In genomic region chr5:67119010-67119409, GRCh38 we compare ENCODE assay signal across 31 cellular contexts.
"Had no signal": no experiment of that assay in that cellular context is flagged by ENCODE, and none has a peak within 500 bp of the region (broad histone marks: within the 10 kb centered on the region; RNA-seq: fewer than 3 reads in every experiment).

No MANE protein-coding gene starts in this region.

- H3K36me3 ChIP-seq: breast epithelium had no signal

- H3K27me3 Mint-ChIP-seq: activated CD4-positive, alpha-beta memory T cell treated with anti-CD3 and anti-CD28 coated beads for 36 hours; activated CD8-positive, alpha-beta memory T cell treated with anti-CD3 and anti-CD28 coated beads, Interleukin-2, amount 10 ng/mL, durations not matched to agents 7 days and 5 days; activated naive CD4-positive, alpha-beta T cell treated with anti-CD3 and anti-CD28 coated beads, Interleukin-2, amount 50 U/mL, for 24 hours; activated naive CD8-positive, alpha-beta T cell treated with anti-CD3 and anti-CD28 coated beads for 36 hours; activated naive CD8-positive, alpha-beta T cell treated with anti-CD3 and anti-CD28 coated beads, Interleukin-2, amount 50 U/mL, for 24 hours; brain; dendritic cell treated with granulocyte-macrophage colony-stimulating factor and Interleukin-4, amounts not matched to agents 40 ng/mL and 50 ng/mL, for 4 days had no signal

- H3K9me3 ChIP-seq: ascending aorta, breast epithelium had no signal

- H3K4me3 ChIP-seq: ascending aorta, breast epithelium, cardiac muscle cell, coronary artery, dorsolateral prefrontal cortex had no signal

- H3K27me3 ChIP-seq: ascending aorta, breast epithelium, cardiac muscle cell, dorsolateral prefrontal cortex had no signal

- DNase-seq: activated CD4-positive, alpha-beta memory T cell treated with anti-CD3 and anti-CD28 coated beads for 36 hours; activated CD4-positive, alpha-beta T cell treated with anti-CD3 and anti-CD28 coated beads for 1 hour; activated CD4-positive, alpha-beta T cell treated with anti-CD3 and anti-CD28 coated beads for 4 hours; activated CD8-positive, alpha-beta memory T cell treated with anti-CD3 and anti-CD28 coated beads, Interleukin-2, amount 10 ng/mL, durations not matched to agents 7 days and 5 days; activated CD8-positive, alpha-beta memory T cell treated with anti-CD3 and anti-CD28 coated beads, Interleukin-2, amount 50 U/mL, for 4 hours; activated CD8-positive, alpha-beta T cell treated with anti-CD3 and anti-CD28 coated beads, Interleukin-2, amount 10 ng/mL, durations not matched to agents 7 days and 5 days; activated effector memory CD4-positive, alpha-beta T cell treated with anti-CD3 and anti-CD28 coated beads, Interleukin-2, amount 50 U/mL, for 16 hours; activated naive CD4-positive, alpha-beta T cell treated with anti-CD3 and anti-CD28 coated beads for 36 hours; activated naive CD8-positive, alpha-beta T cell treated with anti-CD3 and anti-CD28 coated beads for 36 hours; activated naive CD8-positive, alpha-beta T cell treated with anti-CD3 and anti-CD28 coated beads, Interleukin-2, amount 50 U/mL, for 24 hours; activated T-cell treated with anti-CD3 and anti-CD28 coated beads, Interleukin-2, amount 50 U/mL, for 1 hour; activated T-cell treated with anti-CD3 and anti-CD28 coated beads, Interleukin-2, amount 50 U/mL, for 48 hours; central memory CD4-positive, alpha-beta T cell; cerebellar nuclear complex; dorsolateral prefrontal cortex; effector memory CD4-positive, alpha-beta T cell; foreskin fibroblast; head of caudate nucleus; T-helper 1 cell; T-helper 2 cell had no signal

- H3K27ac ChIP-seq: ascending aorta, breast epithelium, cardiac muscle cell, coronary artery, dorsolateral prefrontal cortex, VCaP had no signal

- H3K4me3 Mint-ChIP-seq: activated CD4-positive, alpha-beta memory T cell treated with anti-CD3 and anti-CD28 coated beads for 36 hours; activated CD8-positive, alpha-beta memory T cell treated with anti-CD3 and anti-CD28 coated beads, Interleukin-2, amount 10 ng/mL, durations not matched to agents 7 days and 5 days; activated CD8-positive, alpha-beta T cell treated with anti-CD3 and anti-CD28 coated beads, Interleukin-2, amount 10 ng/mL, durations not matched to agents 7 days and 5 days; activated naive CD4-positive, alpha-beta T cell treated with anti-CD3 and anti-CD28 coated beads for 36 hours; activated naive CD4-positive, alpha-beta T cell treated with anti-CD3 and anti-CD28 coated beads, Interleukin-2, amount 50 U/mL, for 24 hours; activated naive CD8-positive, alpha-beta T cell treated with anti-CD3 and anti-CD28 coated beads for 36 hours; activated naive CD8-positive, alpha-beta T cell treated with anti-CD3 and anti-CD28 coated beads, Interleukin-2, amount 50 U/mL, for 24 hours; activated T-helper 1 cell treated with anti-CD3 and anti-CD28 coated beads, Interleukin-12 subunit alpha, Interleukin-12 subunit beta, Interleukin-2, Interleukin-4 antibody, amounts not matched to agents 30 ng/mL and 10 ng/mL and 1 ng/mL, durations not matched to agents 14 hours and 24 hours and 36 hours; brain; dendritic cell treated with granulocyte-macrophage colony-stimulating factor and Interleukin-4, amounts not matched to agents 40 ng/mL and 50 ng/mL, for 4 days; WTC11 had no signal

- H3K4me1 ChIP-seq: ascending aorta, breast epithelium had no signal

- ATAC-seq: activated CD8-positive, alpha-beta memory T cell treated with anti-CD3 and anti-CD28 coated beads, Interleukin-2, amount 10 ng/mL, durations not matched to agents 7 days and 5 days; activated CD8-positive, alpha-beta T cell treated with anti-CD3 and anti-CD28 coated beads, Interleukin-2, amount 10 ng/mL, durations not matched to agents 7 days and 5 days; activated naive CD8-positive, alpha-beta T cell treated with anti-CD3 and anti-CD28 coated beads, Interleukin-2, amount 50 U/mL, for 24 hours; WTC11 had no signal

- H3K4me1 Mint-ChIP-seq: activated CD8-positive, alpha-beta memory T cell treated with anti-CD3 and anti-CD28 coated beads, Interleukin-2, amount 10 ng/mL, durations not matched to agents 7 days and 5 days; activated naive CD4-positive, alpha-beta T cell treated with anti-CD3 and anti-CD28 coated beads, Interleukin-2, amount 50 U/mL, for 24 hours; activated naive CD8-positive, alpha-beta T cell treated with anti-CD3 and anti-CD28 coated beads, Interleukin-2, amount 50 U/mL, for 24 hours had no signal

- H3K27ac Mint-ChIP-seq: activated CD4-positive, alpha-beta memory T cell treated with anti-CD3 and anti-CD28 coated beads for 36 hours; activated CD8-positive, alpha-beta memory T cell treated with anti-CD3 and anti-CD28 coated beads, Interleukin-2, amount 10 ng/mL, durations not matched to agents 7 days and 5 days; activated CD8-positive, alpha-beta T cell treated with anti-CD3 and anti-CD28 coated beads, Interleukin-2, amount 10 ng/mL, durations not matched to agents 7 days and 5 days; activated naive CD4-positive, alpha-beta T cell treated with anti-CD3 and anti-CD28 coated beads for 36 hours; activated naive CD4-positive, alpha-beta T cell treated with anti-CD3 and anti-CD28 coated beads, Interleukin-2, amount 50 U/mL, for 24 hours; activated naive CD8-positive, alpha-beta T cell treated with anti-CD3 and anti-CD28 coated beads for 36 hours; activated naive CD8-positive, alpha-beta T cell treated with anti-CD3 and anti-CD28 coated beads, Interleukin-2, amount 50 U/mL, for 24 hours; activated T-helper 1 cell treated with anti-CD3 and anti-CD28 coated beads, Interleukin-12 subunit alpha, Interleukin-12 subunit beta, Interleukin-2, Interleukin-4 antibody, amounts not matched to agents 30 ng/mL and 10 ng/mL and 1 ng/mL, durations not matched to agents 14 hours and 24 hours and 36 hours; activated T-helper 2 cell treated with anti-CD3 and anti-CD28 coated beads, Interferon-gamma antibody, Interleukin-2, Interleukin-4, amounts not matched to agents 10 μg/mL and 5 μg/mL and 100 μg/mL, durations not matched to agents 14 hours and 24 hours and 36 hours; brain; dendritic cell treated with granulocyte-macrophage colony-stimulating factor and Interleukin-4, amounts not matched to agents 40 ng/mL and 50 ng/mL, for 4 days; WTC11 had no signal

- H3K9me3 Mint-ChIP-seq: activated CD4-positive, alpha-beta memory T cell treated with anti-CD3 and anti-CD28 coated beads for 36 hours; activated naive CD4-positive, alpha-beta T cell treated with anti-CD3 and anti-CD28 coated beads for 36 hours; activated naive CD4-positive, alpha-beta T cell treated with anti-CD3 and anti-CD28 coated beads, Interleukin-2, amount 50 U/mL, for 24 hours; activated naive CD8-positive, alpha-beta T cell treated with anti-CD3 and anti-CD28 coated beads for 36 hours; activated naive CD8-positive, alpha-beta T cell treated with anti-CD3 and anti-CD28 coated beads, Interleukin-2, amount 50 U/mL, for 24 hours; activated T-helper 1 cell treated with anti-CD3 and anti-CD28 coated beads, Interleukin-12 subunit alpha, Interleukin-12 subunit beta, Interleukin-2, Interleukin-4 antibody, amounts not matched to agents 30 ng/mL and 10 ng/mL and 1 ng/mL, durations not matched to agents 14 hours and 24 hours and 36 hours; activated T-helper 2 cell treated with anti-CD3 and anti-CD28 coated beads, Interferon-gamma antibody, Interleukin-2, Interleukin-4, amounts not matched to agents 10 μg/mL and 5 μg/mL and 100 μg/mL, durations not matched to agents 14 hours and 24 hours and 36 hours; brain; dendritic cell treated with granulocyte-macrophage colony-stimulating factor and Interleukin-4, amounts not matched to agents 40 ng/mL and 50 ng/mL, for 4 days; WTC11 had no signal

- H3K36me3 Mint-ChIP-seq: WTC11 had no signal
